ENCODE assay signal across 1 cellular context in genomic region chrX:13083755-13084326, GRCh38.
A peak's percentile ranks its signal among the peaks of the same experiment; 100 is the strongest.
TF ChIP-seq lines count a peak whose summit lies in the region.

No MANE protein-coding gene starts in this region.

TF ChIP-seq in GM12878, 131 proteins besides CTCF, POLR2A, EP300 and RAD21:
- TF ChIP-seq CREM (IDR thresholded peaks at IDR 0.05; ENCODE audit: low read depth) (0 out of 2 replicates have a peak, but pooled peaks have one; percentile 20), ZBTB4 (CRISPR knock-in tag; IDR thresholded peaks at IDR 0.05) (peak; percentile 17; the same call in 1 of the 2 replicates), BHLHE40 (IDR thresholded peaks at IDR 0.05; ENCODE audit: borderline replicate concordance in 1 of 2, low read depth in 2 of 2, low read length in 1 of 2) (0 out of 4 replicates have a peak, but pooled peaks of 1 of the 2 experiments have one; percentile 29), POU2F2 (IDR thresholded peaks at IDR 0.05; ENCODE audit: borderline replicate concordance, low read depth, low read length) (peak; percentile 91), PKNOX1 (IDR thresholded peaks at IDR 0.05) (peak; percentile 87), YY1 (IDR thresholded peaks at IDR 0.05; ENCODE audit: low read depth, low read length) (peak; percentile 48; the same call in 1 of the 2 replicates), USF1 (IDR thresholded peaks at IDR 0.05; ENCODE audit: borderline replicate concordance, extremely low read length, insufficient read depth, low read depth, low read length) (peak; percentile 12), RAD51 (IDR thresholded peaks at IDR 0.05) (peak; percentile 53; the same call in 1 of the 2 replicates)
